Comparison of ENCODE assay signal across 8 cellular contexts in the genomic region with DNA sequence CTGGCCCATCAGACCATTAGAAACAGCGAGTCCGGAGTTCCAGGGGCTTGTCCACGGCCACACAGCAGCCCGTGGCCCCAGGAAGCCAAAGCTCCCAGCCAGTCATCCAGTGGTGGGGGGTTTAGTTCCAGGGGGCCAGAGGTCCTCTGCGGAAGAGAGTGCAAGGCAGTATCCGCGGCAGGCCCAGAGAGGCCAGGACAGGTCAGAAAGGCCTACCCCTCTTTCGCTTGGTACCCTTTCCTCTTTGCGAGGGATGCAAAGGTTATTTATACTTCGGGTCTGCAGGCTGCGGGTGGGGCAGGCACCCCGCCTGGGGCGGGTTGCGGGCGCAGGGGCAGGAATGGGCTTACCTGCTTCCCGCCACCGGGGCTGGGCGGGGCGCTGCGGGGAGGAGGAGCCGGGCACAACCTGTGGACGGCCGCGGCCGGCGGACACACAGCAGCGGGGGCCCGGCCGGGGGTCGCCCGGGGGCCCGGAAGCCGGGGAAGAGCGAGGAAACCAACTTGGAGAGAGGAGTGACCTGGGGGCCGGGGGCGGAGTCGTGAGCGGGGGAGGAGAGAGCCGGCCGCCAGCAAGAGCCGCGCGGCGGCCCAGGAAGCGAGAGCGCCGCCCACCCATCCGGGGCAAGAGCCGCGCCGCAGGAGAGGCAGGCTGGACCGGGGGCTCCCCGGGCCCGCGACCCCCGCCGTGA. TPM values are rescaled to one million over a fixed set of nuclear protein-coding genes. Genes with fewer than 3 reads are reported as not detected.
DNase-seq lines count a peak whose midpoint lies in the region; ATAC-seq and TF ChIP-seq lines count a peak whose summit lies in the region.

A gene with protein sequence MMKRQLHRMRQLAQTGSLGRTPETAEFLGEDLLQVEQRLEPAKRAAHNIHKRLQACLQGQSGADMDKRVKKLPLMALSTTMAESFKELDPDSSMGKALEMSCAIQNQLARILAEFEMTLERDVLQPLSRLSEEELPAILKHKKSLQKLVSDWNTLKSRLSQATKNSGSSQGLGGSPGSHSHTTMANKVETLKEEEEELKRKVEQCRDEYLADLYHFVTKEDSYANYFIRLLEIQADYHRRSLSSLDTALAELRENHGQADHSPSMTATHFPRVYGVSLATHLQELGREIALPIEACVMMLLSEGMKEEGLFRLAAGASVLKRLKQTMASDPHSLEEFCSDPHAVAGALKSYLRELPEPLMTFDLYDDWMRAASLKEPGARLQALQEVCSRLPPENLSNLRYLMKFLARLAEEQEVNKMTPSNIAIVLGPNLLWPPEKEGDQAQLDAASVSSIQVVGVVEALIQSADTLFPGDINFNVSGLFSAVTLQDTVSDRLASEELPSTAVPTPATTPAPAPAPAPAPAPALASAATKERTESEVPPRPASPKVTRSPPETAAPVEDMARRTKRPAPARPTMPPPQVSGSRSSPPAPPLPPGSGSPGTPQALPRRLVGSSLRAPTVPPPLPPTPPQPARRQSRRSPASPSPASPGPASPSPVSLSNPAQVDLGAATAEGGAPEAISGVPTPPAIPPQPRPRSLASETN (plus strand): TSS at position 600 of the 691 bp plus-strand sequence. CDS start 119 bp downstream, outside the sequence.

- no peak within 1 kb of the TSS for H2AFZ ChIP-seq in OCI-LY1 (ENCODE audit: low read length)

- H3K27me3 ChIP-seq in OCI-LY1 (ENCODE audit: insufficient read depth, low read length) (no peaks in the 10 kb centered on the region), prostate gland (replicated peaks; ENCODE audit: insufficient read depth) (no peaks in the 10 kb centered on the region)

- H3F3A ChIP-seq in OCI-LY1 (ENCODE audit: insufficient read depth, low read length) = peaks cover 3% of the 10 kb centered on the region; the same call in 1 of the 2 replicates

- TF ChIP-seq CTCF in OCI-LY1 (IDR thresholded peaks at IDR 0.05; ENCODE audit: low read length) (no peak), glutamatergic neuron (IDR thresholded peaks at IDR 0.05; ENCODE audit: partially characterized antibody, unreplicated experiment) (no peak), prostate gland (IDR thresholded peaks at IDR 0.05) (peak in 1 of 4 experiments; percentile 20)

- intact Hi-C loops in prostate gland (cut with DNase I) = no loop called here

- ATAC-seq in HG03159 (IDR thresholded peaks at IDR 0.05; ENCODE audit: unreplicated experiment) = no peak
- ATAC-seq in HG02610 (IDR thresholded peaks at IDR 0.05; ENCODE audit: unreplicated experiment) = no peak

- peaks cover 2% of the 10 kb centered on the region for H3K9me3 Mint-ChIP-seq in glutamatergic neuron (ENCODE audit: unreplicated experiment)

- DNase-seq in NCI-H2196 (lab: John Stamatoyannopoulos, UW; ENCODE audit: unreplicated experiment) (peak; percentile 31), NCI-H2196 treated with DMSO at 0.1 percent for 48 hours (lab: John Stamatoyannopoulos, UW; ENCODE audit: unreplicated experiment) (no peak), glutamatergic neuron (peak; percentile 72), prostate gland (ENCODE audit: low spot score) (no peak)
- peak; percentile 35 for DNase-seq in activated T-helper 9 cell treated with anti-CD3 and anti-CD28 coated beads, Interleukin-2, amount 50 U/mL, for 16 hours (ENCODE audit: low read depth)

- peaks cover 4% of the 10 kb centered on the region for H3K27me3 Mint-ChIP-seq in glutamatergic neuron (ENCODE audit: unreplicated experiment)

- H3K36me3 ChIP-seq in OCI-LY1 (ENCODE audit: insufficient read depth, low read length) (peaks cover 21% of the 10 kb centered on the region; the same call in 1 of the 2 replicates), prostate gland (no peaks in the 10 kb centered on the region)

- no peaks in the 10 kb centered on the region for H3K79me2 ChIP-seq in OCI-LY1 (ENCODE audit: insufficient read depth, low read length)

- no peak within 1 kb of the TSS for H3K27ac Mint-ChIP-seq in glutamatergic neuron (ENCODE audit: unreplicated experiment)

- H3K4me1 ChIP-seq in OCI-LY1 (ENCODE audit: insufficient read depth, low read length, severe bottlenecking) (peaks cover 25% of the 10 kb centered on the region), prostate gland (replicated peaks) (no peaks in the 10 kb centered on the region)

- H4K20me1 ChIP-seq in OCI-LY1 (ENCODE audit: insufficient read depth, low read length) = no peaks in the 10 kb centered on the region

- H3K27ac ChIP-seq in OCI-LY1 (ENCODE audit: low read depth, low read length, poor library complexity, severe bottlenecking) (peak within 1 kb of the TSS; percentile 66), prostate gland (peak within 1 kb of the TSS; percentile 73 to 80)

- H3K4me3 ChIP-seq in OCI-LY1 (ENCODE audit: low read depth, low read length, poor library complexity, severe bottlenecking) (peak within 1 kb of the TSS; percentile 72), prostate gland (peak within 1 kb of the TSS; percentile 57)

- peaks cover 10% of the 10 kb centered on the region for H3K4me1 Mint-ChIP-seq in glutamatergic neuron (ENCODE audit: low read depth, unreplicated experiment)

- H3K9me3 ChIP-seq in OCI-LY1 (ENCODE audit: low read length) (no peaks in the 10 kb centered on the region), prostate gland (no peaks in the 10 kb centered on the region)

- H3K4me2 ChIP-seq in OCI-LY1 (ENCODE audit: low read length) = peak within 1 kb of the TSS; percentile 87

- no peaks in the 10 kb centered on the region for H3K36me3 Mint-ChIP-seq in glutamatergic neuron (ENCODE audit: unreplicated experiment)

- H3K9ac ChIP-seq in OCI-LY1 (ENCODE audit: low read length) = peak within 1 kb of the TSS; percentile 82

- H3K4me3 Mint-ChIP-seq in glutamatergic neuron (ENCODE audit: unreplicated experiment) = peak within 1 kb of the TSS; percentile 82

- TF ChIP-seq POLR2A in prostate gland (IDR thresholded peaks at IDR 0.05) = peak; percentile 60

- no peaks in the 10 kb centered on the region for H3K9me2 ChIP-seq in OCI-LY1 (ENCODE audit: low read depth, low read length)

- 6% methylated on average over 39 of the region's 57 CpGs for WGBS in prostate gland

RNA-seq across cellular contexts. Expression of the gene that starts here (rescaled TPM):
- total RNA-seq in glutamatergic neuron (ENCODE audit: unreplicated experiment) (12.7 TPM), prostate gland (10 to 100 TPM; 10.9 to 12.0 TPM)

Comparison
In these comparisons a context has a peak if more than half of its experiments do, and no peak if none do; other contexts are left out.
1. DNase-seq: peak in NCI-H2196 (single experiment), activated T-helper 9 cell treated with anti-CD3 and anti-CD28 coated beads, Interleukin-2, amount 50 U/mL, for 16 hours (single experiment) and glutamatergic neuron (single experiment); none in NCI-H2196 treated with DMSO at 0.1 percent for 48 hours (single experiment) and prostate gland (single experiment).